ENCODE assay signal across 9 cellular contexts in genomic region chr14:55807536-55807935, GRCh38.
A peak's percentile ranks its signal among the peaks of the same experiment; 100 is the strongest.
DNase-seq lines count a peak whose midpoint lies in the region; ATAC-seq and TF ChIP-seq lines count a peak whose summit lies in the region.
"Had no signal": no experiment of that assay in that cellular context is flagged by ENCODE, and none has a peak within 500 bp of the region (broad histone marks: within the 10 kb centered on the region; RNA-seq: fewer than 3 reads in every experiment).

No MANE protein-coding gene starts in this region.

- H3K27me3 ChIP-seq in Peyer's patch = no peaks in the 10 kb centered on the region

- H3K27me3 Mint-ChIP-seq in activated T-cell treated with anti-CD3 and anti-CD28 coated beads, Interleukin-2, amount 50 U/mL, for 24 hours = peaks cover 9% of the 10 kb centered on the region
- H3K27me3 Mint-ChIP-seq in stimulated activated naive CD8-positive, alpha-beta T cell treated with anti-CD3 and anti-CD28 coated beads, Interleukin-15, amount 100 ng/mL, for 72 hours = peaks cover 9% of the 10 kb centered on the region
- peaks cover 7% of the 10 kb centered on the region for H3K27me3 Mint-ChIP-seq in osteocyte (ENCODE audit: unreplicated experiment)

- peak overlapping the region in 3 of 4 donors; percentile 78 to 90 (median 87) for H3K27ac ChIP-seq in Peyer's patch
- H3K27ac ChIP-seq in epithelial cell of prostate = peak overlapping the region; percentile 77

- H3K4me3 Mint-ChIP-seq in activated T-cell treated with anti-CD3 and anti-CD28 coated beads, Interleukin-2, amount 50 U/mL, for 24 hours = peak overlapping the region; percentile 16
- H3K4me3 Mint-ChIP-seq in stimulated activated naive CD8-positive, alpha-beta T cell treated with anti-CD3 and anti-CD28 coated beads, Interleukin-15, amount 100 ng/mL, for 72 hours = peak overlapping the region; percentile 52
- no peak overlapping the region for H3K4me3 Mint-ChIP-seq in osteocyte (ENCODE audit: unreplicated experiment)

- H3K27ac Mint-ChIP-seq in activated T-cell treated with anti-CD3 and anti-CD28 coated beads, Interleukin-2, amount 50 U/mL, for 24 hours = peak overlapping the region; percentile 72
- H3K27ac Mint-ChIP-seq in stimulated activated naive CD8-positive, alpha-beta T cell treated with anti-CD3 and anti-CD28 coated beads, Interleukin-15, amount 100 ng/mL, for 72 hours = peak overlapping the region in 1 of 2 donors; percentile 85
- no peak overlapping the region for H3K27ac Mint-ChIP-seq in osteocyte (ENCODE audit: unreplicated experiment)

- peaks cover 14% of the 10 kb centered on the region for H3K9me3 Mint-ChIP-seq in activated T-cell treated with anti-CD3 and anti-CD28 coated beads, Interleukin-2, amount 50 U/mL, for 24 hours
- H3K9me3 Mint-ChIP-seq in stimulated activated naive CD8-positive, alpha-beta T cell treated with anti-CD3 and anti-CD28 coated beads, Interleukin-15, amount 100 ng/mL, for 72 hours = peaks cover 19 to 24% of the 10 kb centered on the region in 2 donors
- H3K9me3 Mint-ChIP-seq in osteocyte (ENCODE audit: unreplicated experiment) = peaks cover 11% of the 10 kb centered on the region

- no peak for ATAC-seq in stimulated activated naive CD8-positive, alpha-beta T cell treated with anti-CD3 and anti-CD28 coated beads, Interleukin-15, amount 100 ng/mL, for 72 hours

- H3K36me3 ChIP-seq in Peyer's patch = no peaks in the 10 kb centered on the region

- H3K4me3 ChIP-seq in Peyer's patch = no peak overlapping the region

- H3K4me1 ChIP-seq in Peyer's patch = peaks cover 0 to 39% (median 0%) of the 10 kb centered on the region in 4 donors

- TF ChIP-seq POLR2A in Peyer's patch (IDR thresholded peaks at IDR 0.05) = no peak

- H3K9me3 ChIP-seq in Peyer's patch = no peaks in the 10 kb centered on the region
- H3K9me3 ChIP-seq: Caco-2 had no signal

- DNase-seq in activated T-cell treated with anti-CD3 and anti-CD28 coated beads, Interleukin-2, amount 50 U/mL, for 24 hours = no peak
- no peak for DNase-seq in activated T-cell treated with anti-CD3 and anti-CD28 coated beads, Interleukin-2, amount 50 U/mL, for 48 hours
- DNase-seq in Peyer's patch (peak in 1 of 3 donors; percentile 58), epithelial cell of prostate (ENCODE audit: low read depth, low spot score) (no peak), osteocyte (ENCODE audit: extremely low spot score, unreplicated experiment) (no peak), midbrain (lab: John Stamatoyannopoulos, UW) (no peak), cortex of kidney (lab: John Stamatoyannopoulos, UW) (no peak)
- DNase-seq in stimulated activated naive CD8-positive, alpha-beta T cell treated with anti-CD3 and anti-CD28 coated beads, Interleukin-15, amount 100 ng/mL, for 72 hours = no peak
- DNase-seq: Caco-2 had no signal

- peaks cover 51% of the 10 kb centered on the region for H3K4me1 Mint-ChIP-seq in activated T-cell treated with anti-CD3 and anti-CD28 coated beads, Interleukin-2, amount 50 U/mL, for 24 hours (ENCODE audit: low read depth)
- peaks cover 48% of the 10 kb centered on the region for H3K4me1 Mint-ChIP-seq in stimulated activated naive CD8-positive, alpha-beta T cell treated with anti-CD3 and anti-CD28 coated beads, Interleukin-15, amount 100 ng/mL, for 72 hours
- peaks cover 2% of the 10 kb centered on the region for H3K4me1 Mint-ChIP-seq in osteocyte (ENCODE audit: unreplicated experiment)

- peaks cover 7% of the 10 kb centered on the region for H3K36me3 Mint-ChIP-seq in activated T-cell treated with anti-CD3 and anti-CD28 coated beads, Interleukin-2, amount 50 U/mL, for 24 hours (ENCODE audit: low read depth)
- H3K36me3 Mint-ChIP-seq in osteocyte (ENCODE audit: unreplicated experiment) = no peaks in the 10 kb centered on the region

- no peak for TF ChIP-seq CTCF in Peyer's patch (IDR thresholded peaks at IDR 0.05)
- no peak for TF ChIP-seq CTCF in osteocyte (IDR thresholded peaks at IDR 0.05)
